Comparison of ENCODE assay signal across 1 cellular context in genomic region chr10:97686962-97687784, GRCh38.
A peak's percentile ranks its signal among the peaks of the same experiment; 100 is the strongest.
TF ChIP-seq lines count a peak whose summit lies in the region.

TSS of gene AVPI1 (minus strand) at chr10:97687241. CDS start at chr10:97679905, 7,336 bp downstream.

TF ChIP-seq in HepG2, 621 proteins besides CTCF, POLR2A, EP300 and RAD21 (continued from another document and continues in another):
- TF ChIP-seq ATF6 (CRISPR knock-in tag; conservative IDR thresholded peaks at IDR 0.05) (peak; percentile 88; the same call in 1 of the 2 replicates), POLR2AphosphoS2 (IDR thresholded peaks at IDR 0.05; ENCODE audit: low read depth, low read length) (no peak; the same call in 1 of the 2 replicates), ZNF737 (CRISPR knock-in tag; IDR thresholded peaks at IDR 0.05; ENCODE audit: borderline replicate concordance) (no peak), XBP1 (CRISPR knock-in tag; IDR thresholded peaks at IDR 0.05) (no peak), ZFP36L1 (CRISPR knock-in tag; IDR thresholded peaks at IDR 0.05) (peak; percentile 38; the same call in 1 of the 2 replicates), ELF3 (CRISPR knock-in tag; IDR thresholded peaks at IDR 0.05) (peak; percentile 78), MAFG (CRISPR knock-in tag; IDR thresholded peaks at IDR 0.05) (no peak), ZBTB20 (CRISPR knock-in tag; IDR thresholded peaks at IDR 0.05; ENCODE audit: borderline replicate concordance, low read depth) (peak; percentile 91; the same call in 1 of the 2 replicates), GABPB1 (CRISPR knock-in tag; IDR thresholded peaks at IDR 0.05) (peak; percentile 84), KDM2A (CRISPR knock-in tag; IDR thresholded peaks at IDR 0.05; ENCODE audit: borderline replicate concordance, low read depth) (peak; percentile 78), SIX1 (CRISPR knock-in tag; IDR thresholded peaks at IDR 0.05; ENCODE audit: borderline replicate concordance) (no peak), EEA1 (CRISPR knock-in tag; IDR thresholded peaks at IDR 0.05; ENCODE audit: borderline replicate concordance) (no peak), PHF21A (CRISPR knock-in tag; IDR thresholded peaks at IDR 0.05) (peak; percentile 68; the same call in 1 of the 2 replicates), ZNF766 (CRISPR knock-in tag; IDR thresholded peaks at IDR 0.05; ENCODE audit: borderline replicate concordance) (peak; percentile 91), KLF11 (CRISPR knock-in tag; IDR thresholded peaks at IDR 0.05) (peak; percentile 76; the same call in 1 of the 2 replicates), ZNF143 (CRISPR knock-in tag; IDR thresholded peaks at IDR 0.05) (0 out of 2 replicates have a peak, but pooled peaks have one; percentile 41), ZNF567 (CRISPR knock-in tag; IDR thresholded peaks at IDR 0.05; ENCODE audit: borderline replicate concordance) (no peak), ZNF556 (CRISPR knock-in tag; IDR thresholded peaks at IDR 0.05; ENCODE audit: borderline replicate concordance) (peak; percentile 56; the same call in 1 of the 2 replicates), RELA (CRISPR knock-in tag; IDR thresholded peaks at IDR 0.05) (no peak; the same call in 1 of the 2 replicates), FOXA1 (IDR thresholded peaks at IDR 0.05) (no peak), FOXA1 (CRISPR knock-in tag; IDR thresholded peaks at IDR 0.05) (no peak), MED13 (CRISPR knock-in tag; IDR thresholded peaks at IDR 0.05) (peak; percentile 77; the same call in 1 of the 2 replicates), TEAD3 (CRISPR knock-in tag; optimal IDR thresholded peaks at IDR 0.05; ENCODE audit: borderline replicate concordance) (peak; percentile 98), RAD51 (IDR thresholded peaks at IDR 0.05; ENCODE audit: borderline replicate concordance) (no peak; the same call in 1 of the 2 replicates), MED8 (CRISPR knock-in tag; IDR thresholded peaks at IDR 0.05; ENCODE audit: insufficient replicate concordance) (peak; percentile 33), ZNF558 (CRISPR knock-in tag; IDR thresholded peaks at IDR 0.05; ENCODE audit: borderline replicate concordance) (no peak; the same call in 1 of the 2 replicates), NCOA2 (CRISPR knock-in tag; IDR thresholded peaks at IDR 0.05) (peak; percentile 70), ZNF3 (CRISPR knock-in tag; IDR thresholded peaks at IDR 0.05) (no peak; the same call in 1 of the 2 replicates), ZIK1 (CRISPR knock-in tag; IDR thresholded peaks at IDR 0.05; ENCODE audit: borderline replicate concordance, low read depth) (peak; percentile 88; the same call in 1 of the 2 replicates), NFKBIZ (CRISPR knock-in tag; IDR thresholded peaks at IDR 0.05) (peak; percentile 78; the same call in 1 of the 2 replicates), MXD3 (CRISPR knock-in tag; IDR thresholded peaks at IDR 0.05) (peak; percentile 96), JARID2 (CRISPR knock-in tag; IDR thresholded peaks at IDR 0.05; ENCODE audit: insufficient replicate concordance) (no peak), IKZF5 (CRISPR knock-in tag; IDR thresholded peaks at IDR 0.05) (peak; percentile 90), MEIS1 (CRISPR knock-in tag; IDR thresholded peaks at IDR 0.05; ENCODE audit: borderline replicate concordance) (peak; percentile 66), ZNF468 (CRISPR knock-in tag; IDR thresholded peaks at IDR 0.05) (peak; percentile 63; the same call in 1 of the 2 replicates), SAFB2 (CRISPR knock-in tag; IDR thresholded peaks at IDR 0.05; ENCODE audit: borderline replicate concordance, low read depth) (peak; percentile 75; the same call in 1 of the 2 replicates), PHF20 (CRISPR knock-in tag; IDR thresholded peaks at IDR 0.05) (no peak; the same call in 1 of the 2 replicates), SMC3 (IDR thresholded peaks at IDR 0.05; ENCODE audit: low read length) (no peak), ZNF788 (CRISPR knock-in tag; IDR thresholded peaks at IDR 0.05; ENCODE audit: borderline replicate concordance) (peak; percentile 82; the same call in 1 of the 2 replicates), ADNP (CRISPR knock-in tag; IDR thresholded peaks at IDR 0.05) (no peak), THAP7 (CRISPR knock-in tag; IDR thresholded peaks at IDR 0.05) (no peak), ZC3H13 (CRISPR knock-in tag; IDR thresholded peaks at IDR 0.05) (peak; percentile 95), THYN1 (CRISPR knock-in tag; IDR thresholded peaks at IDR 0.05; ENCODE audit: borderline replicate concordance, low read depth) (no peak), PRMT3 (CRISPR knock-in tag; IDR thresholded peaks at IDR 0.05; ENCODE audit: borderline replicate concordance, low read depth) (peak; percentile 69; the same call in 1 of the 2 replicates), CBX1 (IDR thresholded peaks at IDR 0.05; ENCODE audit: low read depth) (peak; percentile 1)
- TF ChIP-seq, protein P1, sequence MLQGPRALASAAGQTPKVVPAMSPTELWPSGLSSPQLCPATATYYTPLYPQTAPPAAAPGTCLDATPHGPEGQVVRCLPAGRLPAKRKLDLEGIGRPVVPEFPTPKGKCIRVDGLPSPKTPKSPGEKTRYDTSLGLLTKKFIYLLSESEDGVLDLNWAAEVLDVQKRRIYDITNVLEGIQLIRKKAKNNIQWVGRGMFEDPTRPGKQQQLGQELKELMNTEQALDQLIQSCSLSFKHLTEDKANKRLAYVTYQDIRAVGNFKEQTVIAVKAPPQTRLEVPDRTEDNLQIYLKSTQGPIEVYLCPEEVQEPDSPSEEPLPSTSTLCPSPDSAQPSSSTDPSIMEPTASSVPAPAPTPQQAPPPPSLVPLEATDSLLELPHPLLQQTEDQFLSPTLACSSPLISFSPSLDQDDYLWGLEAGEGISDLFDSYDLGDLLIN (CRISPR knock-in tag; IDR thresholded peaks at IDR 0.05; ENCODE audit: borderline replicate concordance), result peak; percentile 89; the same call in 1 of the 2 replicates
- TF ChIP-seq, protein P2, sequence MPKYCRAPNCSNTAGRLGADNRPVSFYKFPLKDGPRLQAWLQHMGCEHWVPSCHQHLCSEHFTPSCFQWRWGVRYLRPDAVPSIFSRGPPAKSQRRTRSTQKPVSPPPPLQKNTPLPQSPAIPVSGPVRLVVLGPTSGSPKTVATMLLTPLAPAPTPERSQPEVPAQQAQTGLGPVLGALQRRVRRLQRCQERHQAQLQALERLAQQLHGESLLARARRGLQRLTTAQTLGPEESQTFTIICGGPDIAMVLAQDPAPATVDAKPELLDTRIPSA (CRISPR knock-in tag; IDR thresholded peaks at IDR 0.05; ENCODE audit: borderline replicate concordance), result 0 out of 2 replicates have a peak, but pooled peaks have one; percentile 25
- TF ChIP-seq, protein P3, sequence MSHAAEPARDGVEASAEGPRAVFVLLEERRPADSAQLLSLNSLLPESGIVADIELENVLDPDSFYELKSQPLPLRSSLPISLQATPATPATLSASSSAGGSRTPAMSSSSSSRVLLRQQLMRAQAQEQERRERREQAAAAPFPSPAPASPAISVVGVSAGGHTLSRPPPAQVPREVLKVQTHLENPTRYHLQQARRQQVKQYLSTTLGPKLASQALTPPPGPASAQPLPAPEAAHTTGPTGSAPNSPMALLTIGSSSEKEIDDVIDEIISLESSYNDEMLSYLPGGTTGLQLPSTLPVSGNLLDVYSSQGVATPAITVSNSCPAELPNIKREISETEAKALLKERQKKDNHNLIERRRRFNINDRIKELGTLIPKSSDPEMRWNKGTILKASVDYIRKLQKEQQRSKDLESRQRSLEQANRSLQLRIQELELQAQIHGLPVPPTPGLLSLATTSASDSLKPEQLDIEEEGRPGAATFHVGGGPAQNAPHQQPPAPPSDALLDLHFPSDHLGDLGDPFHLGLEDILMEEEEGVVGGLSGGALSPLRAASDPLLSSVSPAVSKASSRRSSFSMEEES (CRISPR knock-in tag; IDR thresholded peaks at IDR 0.05), result peak; percentile 94
- TF ChIP-seq, protein P4, sequence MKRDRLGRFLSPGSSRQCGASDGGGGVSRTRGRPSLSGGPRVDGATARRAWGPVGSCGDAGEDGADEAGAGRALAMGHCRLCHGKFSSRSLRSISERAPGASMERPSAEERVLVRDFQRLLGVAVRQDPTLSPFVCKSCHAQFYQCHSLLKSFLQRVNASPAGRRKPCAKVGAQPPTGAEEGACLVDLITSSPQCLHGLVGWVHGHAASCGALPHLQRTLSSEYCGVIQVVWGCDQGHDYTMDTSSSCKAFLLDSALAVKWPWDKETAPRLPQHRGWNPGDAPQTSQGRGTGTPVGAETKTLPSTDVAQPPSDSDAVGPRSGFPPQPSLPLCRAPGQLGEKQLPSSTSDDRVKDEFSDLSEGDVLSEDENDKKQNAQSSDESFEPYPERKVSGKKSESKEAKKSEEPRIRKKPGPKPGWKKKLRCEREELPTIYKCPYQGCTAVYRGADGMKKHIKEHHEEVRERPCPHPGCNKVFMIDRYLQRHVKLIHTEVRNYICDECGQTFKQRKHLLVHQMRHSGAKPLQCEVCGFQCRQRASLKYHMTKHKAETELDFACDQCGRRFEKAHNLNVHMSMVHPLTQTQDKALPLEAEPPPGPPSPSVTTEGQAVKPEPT (CRISPR knock-in tag; IDR thresholded peaks at IDR 0.05; ENCODE audit: low read depth), result peak; percentile 81
- TF ChIP-seq, protein P5, sequence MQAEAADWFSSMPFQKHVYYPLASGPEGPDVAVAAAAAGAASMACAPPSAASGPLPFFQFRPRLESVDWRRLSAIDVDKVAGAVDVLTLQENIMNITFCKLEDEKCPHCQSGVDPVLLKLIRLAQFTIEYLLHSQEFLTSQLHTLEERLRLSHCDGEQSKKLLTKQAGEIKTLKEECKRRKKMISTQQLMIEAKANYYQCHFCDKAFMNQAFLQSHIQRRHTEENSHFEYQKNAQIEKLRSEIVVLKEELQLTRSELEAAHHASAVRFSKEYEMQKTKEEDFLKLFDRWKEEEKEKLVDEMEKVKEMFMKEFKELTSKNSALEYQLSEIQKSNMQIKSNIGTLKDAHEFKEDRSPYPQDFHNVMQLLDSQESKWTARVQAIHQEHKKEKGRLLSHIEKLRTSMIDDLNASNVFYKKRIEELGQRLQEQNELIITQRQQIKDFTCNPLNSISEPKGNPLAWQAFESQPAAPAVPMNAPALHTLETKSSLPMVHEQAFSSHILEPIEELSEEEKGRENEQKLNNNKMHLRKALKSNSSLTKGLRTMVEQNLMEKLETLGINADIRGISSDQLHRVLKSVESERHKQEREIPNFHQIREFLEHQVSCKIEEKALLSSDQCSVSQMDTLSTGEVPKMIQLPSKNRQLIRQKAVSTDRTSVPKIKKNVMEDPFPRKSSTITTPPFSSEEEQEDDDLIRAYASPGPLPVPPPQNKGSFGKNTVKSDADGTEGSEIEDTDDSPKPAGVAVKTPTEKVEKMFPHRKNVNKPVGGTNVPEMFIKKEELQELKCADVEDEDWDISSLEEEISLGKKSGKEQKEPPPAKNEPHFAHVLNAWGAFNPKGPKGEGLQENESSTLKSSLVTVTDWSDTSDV (CRISPR knock-in tag; IDR thresholded peaks at IDR 0.05), result no peak; the same call in 1 of the 2 replicates
